8 cellular contexts compared by ENCODE assay signal in genomic region chr20:48396981-48397688, GRCh38.
DNase-seq lines count a peak whose midpoint lies in the region; ATAC-seq, FAIRE-seq and TF ChIP-seq lines count a peak whose summit lies in the region.
"Not testable (repeated sequence)": the region's sequence is repeated elsewhere in the genome, so short reads cannot be mapped to it uniquely, and the experiment has no call there.

No MANE protein-coding gene starts in this region.

- not testable (repeated sequence) for TF ChIP-seq CTCF in A673 (conservative IDR thresholded peaks at IDR 0.05; ENCODE audit: low read depth, low read length); astrocyte (IDR thresholded peaks at IDR 0.05; ENCODE audit: insufficient read depth, low read depth, low read length)

- not testable (repeated sequence) for H3K9me3 ChIP-seq in A673 (ENCODE audit: low read depth, low read length, poor library complexity, severe bottlenecking); astrocyte (ENCODE audit: insufficient read depth, low read depth, low read length)

- H3K36me3 ChIP-seq in A673 (ENCODE audit: insufficient read depth, low read length, poor library complexity, severe bottlenecking); astrocyte (ENCODE audit: insufficient read depth, low read length): not testable (repeated sequence)

- not testable (repeated sequence) for FAIRE-seq in astrocyte (lab: Jason Lieb, UNC)

- not testable (repeated sequence) for H3K9me3 Mint-ChIP-seq in astrocyte (ENCODE audit: unreplicated experiment)

- not testable (repeated sequence) for H3K79me2 ChIP-seq in astrocyte (ENCODE audit: insufficient read depth, low read length)

- not testable (repeated sequence) for H3K36me3 Mint-ChIP-seq in astrocyte (ENCODE audit: low read depth, unreplicated experiment)

- ATAC-seq in sciatic nerve: peak; percentile 53

- H3K27ac Mint-ChIP-seq in astrocyte (ENCODE audit: unreplicated experiment): not testable (repeated sequence)

- not testable (repeated sequence) for H3K9ac ChIP-seq in astrocyte (ENCODE audit: low read length)

- not testable (repeated sequence) for BruUV-seq in A673 (replicated peaks; lab: Mats Ljungman, UMichigan)

- not testable (repeated sequence) for H3K4me2 ChIP-seq in astrocyte (ENCODE audit: low read length)

- DNase-seq in A673 (ENCODE audit: low spot score) (peak; percentile 77), Daoy (ENCODE audit: low read depth) (peak; percentile 10), NCI-H1105 (lab: John Stamatoyannopoulos, UW) (peak; percentile 59), NCI-H82 (lab: John Stamatoyannopoulos, UW) (peak; percentile 82), astrocyte (ENCODE audit: low read depth) (peak; percentile 40), glomerular visceral epithelial cell (ENCODE audit: extremely low spot score) (peak; percentile 77), left kidney (ENCODE audit: low read depth, low spot score) (peak; percentile 66)
- DNase-seq in sciatic nerve (ENCODE audit: low spot score): not testable (repeated sequence)

- CTCF ChIA-PET in A673 (lab: Charles Lee): not testable (repeated sequence)

- H4K20me1 ChIP-seq in astrocyte (ENCODE audit: insufficient read depth, low read length): not testable (repeated sequence)

- H3K4me3 ChIP-seq in A673 (ENCODE audit: low read depth, low read length, poor library complexity, severe bottlenecking); astrocyte (ENCODE audit: insufficient read depth, low read depth, low read length): not testable (repeated sequence)

- intact Hi-C loops in A673 (cut with micrococcal nuclease; ENCODE audit: unreplicated experiment); sciatic nerve (cut with DNase I): not testable (repeated sequence)

- POLR2A ChIA-PET in A673 (lab: Charles Lee; ENCODE audit: low non-redundant PET): interaction anchor here (0.7 kb wide), 1 partner anchor 1067 kb away, joined by 4 read pairs; no protein-coding TSS in a partner anchor

- H3K27me3 Mint-ChIP-seq in astrocyte (ENCODE audit: low read depth, unreplicated experiment): peaks cover 52% of the 10 kb centered on the region

- not testable (repeated sequence) for H3K4me1 Mint-ChIP-seq in astrocyte (ENCODE audit: low read depth, unreplicated experiment)

- not testable (repeated sequence) for H3K4me3 Mint-ChIP-seq in astrocyte (ENCODE audit: unreplicated experiment)

- not testable (repeated sequence) for H2AFZ ChIP-seq in astrocyte (ENCODE audit: low read depth, low read length)

- not testable (repeated sequence) for H3K27ac ChIP-seq in A673 (ENCODE audit: low read depth, low read length, poor library complexity, severe bottlenecking); astrocyte (ENCODE audit: low read depth, low read length)

- H3K27me3 ChIP-seq in A673 (replicated peaks; ENCODE audit: insufficient read depth, low read depth, low read length, poor library complexity) (peaks cover 11% of the 10 kb centered on the region), astrocyte (ENCODE audit: insufficient read depth, low read length) (peaks cover 21% of the 10 kb centered on the region)

- peaks cover 34% of the 10 kb centered on the region for H3K4me1 ChIP-seq in A673 (ENCODE audit: insufficient read depth, low read length, poor library complexity, severe bottlenecking)
- not testable (repeated sequence) for H3K4me1 ChIP-seq in astrocyte (ENCODE audit: insufficient read depth, low read length)
